9 cellular contexts compared by ENCODE assay signal in the genomic region with DNA sequence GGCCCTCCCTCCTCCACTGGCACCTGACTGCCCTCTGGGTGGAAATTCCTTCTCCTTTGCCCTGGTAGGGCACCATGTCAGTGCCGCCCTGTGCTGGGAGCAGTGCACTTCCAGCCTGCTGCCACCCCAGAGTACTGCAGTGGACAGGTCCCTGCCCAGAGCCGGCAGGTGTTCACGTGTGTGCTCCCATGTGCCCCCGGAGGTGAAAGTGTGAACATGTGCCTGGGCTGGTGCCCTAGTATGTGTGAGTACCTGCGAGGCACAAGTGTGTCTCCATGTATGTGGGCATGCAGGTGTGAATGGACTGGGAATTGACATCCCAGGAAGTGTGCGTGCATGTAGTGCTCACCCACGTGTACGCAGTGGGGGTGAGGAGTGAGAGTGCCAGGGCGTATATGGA. TPM values are rescaled to one million over a fixed set of nuclear protein-coding genes. Genes with fewer than 3 reads are reported as not detected.
DNase-seq lines count a peak whose midpoint lies in the region; ATAC-seq and TF ChIP-seq lines count a peak whose summit lies in the region.
"Had no signal": no experiment of that assay in that cellular context is flagged by ENCODE, and none has a peak within 500 bp of the region (broad histone marks: within the 10 kb centered on the region; RNA-seq: fewer than 3 reads in every experiment).

No MANE protein-coding gene starts in this region.

- no peak for ATAC-seq in activated naive CD8-positive, alpha-beta T cell treated with anti-CD3 and anti-CD28 coated beads, Interleukin-2, amount 10 ng/mL, durations not matched to agents 7 days and 5 days (ENCODE audit: low read depth)
- no peak for ATAC-seq in GM21515 (IDR thresholded peaks at IDR 0.05; ENCODE audit: unreplicated experiment)

- peak overlapping the region; percentile 55 for H3K4me3 Mint-ChIP-seq in activated naive CD8-positive, alpha-beta T cell treated with anti-CD3 and anti-CD28 coated beads, Interleukin-2, amount 10 ng/mL, durations not matched to agents 7 days and 5 days
- no peak overlapping the region for H3K4me3 Mint-ChIP-seq in progenitor cell of endocrine pancreas (ENCODE audit: low read depth)

- DNase-seq in NAMALWA (ENCODE audit: low spot score) (peak; percentile 57), progenitor cell of endocrine pancreas (ENCODE audit: low spot score, unreplicated experiment) (no peak), AG08395 (ENCODE audit: low spot score) (no peak), NOMO-1 (lab: John Stamatoyannopoulos, UW; ENCODE audit: unreplicated experiment in 2 of 2) (no peak), retina (no peak)
- no peak for DNase-seq in activated naive CD8-positive, alpha-beta T cell treated with anti-CD3 and anti-CD28 coated beads, Interleukin-2, amount 10 ng/mL, durations not matched to agents 7 days and 5 days
- DNase-seq: naive B cell had no signal

- H3K36me3 Mint-ChIP-seq in activated naive CD8-positive, alpha-beta T cell treated with anti-CD3 and anti-CD28 coated beads, Interleukin-2, amount 10 ng/mL, durations not matched to agents 7 days and 5 days, result peaks cover 14% of the 10 kb centered on the region
- no peaks in the 10 kb centered on the region for H3K36me3 Mint-ChIP-seq in progenitor cell of endocrine pancreas (ENCODE audit: insufficient read depth)
- H3K36me3 Mint-ChIP-seq: naive B cell had no signal

- POLR2A ChIA-PET in activated naive CD8-positive, alpha-beta T cell treated with anti-CD3 and anti-CD28 coated beads, Interleukin-2, amount 10 ng/mL, durations not matched to agents 7 days and 5 days (lab: Charles Lee), result interaction anchor here (1.3 kb wide), 1 partner anchor 32 kb away, joined by 5 read pairs; no protein-coding TSS in a partner anchor

- no peaks in the 10 kb centered on the region for H3K9me3 Mint-ChIP-seq in activated naive CD8-positive, alpha-beta T cell treated with anti-CD3 and anti-CD28 coated beads, Interleukin-2, amount 10 ng/mL, durations not matched to agents 7 days and 5 days
- H3K9me3 Mint-ChIP-seq in progenitor cell of endocrine pancreas (ENCODE audit: low read depth), result no peaks in the 10 kb centered on the region
- H3K9me3 Mint-ChIP-seq: naive B cell had no signal

- peak overlapping the region; percentile 32 for H3K27ac Mint-ChIP-seq in activated naive CD8-positive, alpha-beta T cell treated with anti-CD3 and anti-CD28 coated beads, Interleukin-2, amount 10 ng/mL, durations not matched to agents 7 days and 5 days
- H3K27ac Mint-ChIP-seq in progenitor cell of endocrine pancreas, result no peak overlapping the region

- peaks cover 28% of the 10 kb centered on the region for H3K4me1 Mint-ChIP-seq in activated naive CD8-positive, alpha-beta T cell treated with anti-CD3 and anti-CD28 coated beads, Interleukin-2, amount 10 ng/mL, durations not matched to agents 7 days and 5 days
- no peaks in the 10 kb centered on the region for H3K4me1 Mint-ChIP-seq in progenitor cell of endocrine pancreas (ENCODE audit: low read depth)

- H3K27me3 Mint-ChIP-seq in activated naive CD8-positive, alpha-beta T cell treated with anti-CD3 and anti-CD28 coated beads, Interleukin-2, amount 10 ng/mL, durations not matched to agents 7 days and 5 days, result no peaks in the 10 kb centered on the region
- H3K27me3 Mint-ChIP-seq in progenitor cell of endocrine pancreas, result no peaks in the 10 kb centered on the region

- TF ChIP-seq CTCF in GM12873 (IDR thresholded peaks at IDR 0.05; ENCODE audit: insufficient read depth, low read depth, low read length, missing control alignments) (peak; percentile 69), progenitor cell of endocrine pancreas (IDR thresholded peaks at IDR 0.05; ENCODE audit: unreplicated experiment) (peak; percentile 49)

RNA-seq across cellular contexts. Expression of gene SDCBP2, which starts 29.4 kb away (rescaled TPM):
- total RNA-seq in activated naive CD8-positive, alpha-beta T cell treated with anti-CD3 and anti-CD28 coated beads, Interleukin-2, amount 10 ng/mL, durations not matched to agents 7 days and 5 days, result 1 to 10 TPM; 3.7 to 5.1 TPM
- total RNA-seq in progenitor cell of endocrine pancreas, result 2.0 and 2.3 TPM in 2 replicates

RNA-seq across cellular contexts. Expression of gene SNPH, which starts 33.4 kb away (rescaled TPM):
- total RNA-seq in activated naive CD8-positive, alpha-beta T cell treated with anti-CD3 and anti-CD28 coated beads, Interleukin-2, amount 10 ng/mL, durations not matched to agents 7 days and 5 days, result 1 to 10 TPM; 8.8 to 9.7 TPM
- 2.7 and 3.3 TPM in 2 replicates for total RNA-seq in progenitor cell of endocrine pancreas
